Comparison of ENCODE assay signal across 11 cellular contexts in the genomic region with DNA sequence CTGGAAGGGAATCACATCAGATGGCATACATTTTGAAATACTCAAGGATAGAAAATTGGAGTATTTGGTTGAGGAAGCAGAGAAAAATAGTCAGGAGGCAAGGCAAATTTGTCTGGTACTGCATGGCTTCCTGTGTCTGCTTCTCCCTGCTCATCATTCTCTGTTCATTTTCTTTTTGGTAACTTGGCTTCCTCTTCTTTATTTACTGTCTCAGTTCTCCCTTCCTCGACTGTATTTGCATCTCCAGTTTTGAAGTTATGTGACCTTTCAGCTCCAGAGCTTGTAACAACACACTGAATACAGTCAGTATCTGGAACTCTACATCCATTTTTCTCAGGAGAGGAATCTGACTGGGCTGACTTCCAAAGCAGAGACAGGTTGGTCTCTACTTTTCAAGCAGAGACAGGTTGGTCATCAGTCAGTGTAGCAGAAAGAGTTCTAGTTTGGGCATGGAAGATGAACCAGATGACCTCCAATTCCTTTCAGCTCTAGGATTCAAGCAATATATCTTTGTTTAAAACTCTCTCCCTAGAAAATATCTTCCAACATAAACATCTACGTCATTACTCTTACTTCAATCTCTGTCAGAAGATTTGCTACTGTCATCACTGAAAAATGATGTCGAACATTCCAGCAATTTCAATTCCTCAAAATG.
"Had no signal": no experiment of that assay in that cellular context is flagged by ENCODE, and none has a peak within 500 bp of the region (broad histone marks: within the 10 kb centered on the region; RNA-seq: fewer than 3 reads in every experiment).

No MANE protein-coding gene starts in this region.

- H3K9me3 Mint-ChIP-seq: activated B cell treated with CpG ODN at 0.5 μM for 24 hours had no signal

- ATAC-seq: gastrocnemius medialis; heart right ventricle; left lung; pancreas; stimulated activated naive CD8-positive, alpha-beta T cell treated with anti-CD3 and anti-CD28 coated beads, Interleukin-15, Interleukin-2, amounts not matched to agents 100 U/mL and 50 U/mL, for 24 hours had no signal

- H3K4me1 Mint-ChIP-seq: memory B cell had no signal

- H3K27ac Mint-ChIP-seq: activated B cell treated with CpG ODN at 0.5 μM for 24 hours; activated naive CD8-positive, alpha-beta T cell; memory B cell had no signal

- H3K27ac ChIP-seq: breast epithelium, gastrocnemius medialis, heart right ventricle, left lung, pancreas had no signal

- H3K27me3 ChIP-seq: breast epithelium, gastrocnemius medialis, heart right ventricle, left lung, pancreas had no signal

- H3K4me3 Mint-ChIP-seq: activated B cell treated with CpG ODN at 0.5 μM for 24 hours; activated naive CD8-positive, alpha-beta T cell; memory B cell had no signal

- H3K9me3 ChIP-seq: breast epithelium, gastrocnemius medialis, left lung had no signal

- DNase-seq: activated B cell treated with CpG ODN at 0.5 μM for 24 hours; gastrocnemius medialis; heart right ventricle; left lung; pancreas; stimulated activated CD4-positive, alpha-beta T cell treated with anti-CD3 and anti-CD28 coated beads, Interleukin-4, amount 100 ng/mL, for 1 hour; stimulated activated CD8-positive, alpha-beta memory T cell treated with anti-CD3 and anti-CD28 coated beads, Interleukin-4, amount 100 ng/mL, for 48 hours; stimulated activated naive CD8-positive, alpha-beta T cell treated with anti-CD3 and anti-CD28 coated beads, Interleukin-15, Interleukin-2, amounts not matched to agents 100 U/mL and 50 U/mL, for 24 hours had no signal

- H3K27me3 Mint-ChIP-seq: activated B cell treated with CpG ODN at 0.5 μM for 24 hours; activated naive CD8-positive, alpha-beta T cell; memory B cell had no signal

- H3K36me3 Mint-ChIP-seq: activated naive CD8-positive, alpha-beta T cell; memory B cell had no signal

- H3K4me3 ChIP-seq: breast epithelium, gastrocnemius medialis, heart right ventricle, left lung, pancreas had no signal

- H3K4me1 ChIP-seq: breast epithelium, gastrocnemius medialis, heart right ventricle, left lung, pancreas had no signal

- H3K36me3 ChIP-seq: breast epithelium, gastrocnemius medialis, heart right ventricle, left lung, pancreas had no signal
